ENCODE assay signal across 24 cellular contexts in genomic region chr2:195338856-195339255, GRCh38.
"Had no signal": no experiment of that assay in that cellular context is flagged by ENCODE, and none has a peak within 500 bp of the region (broad histone marks: within the 10 kb centered on the region; RNA-seq: fewer than 3 reads in every experiment).

No MANE protein-coding gene starts in this region.

- H3K36me3 ChIP-seq: adrenal gland, Peyer's patch had no signal

- DNase-seq: activated CD4-positive, CD25-positive, alpha-beta regulatory T cell; activated CD8-positive, alpha-beta memory T cell treated with anti-CD3 and anti-CD28 coated beads, Interleukin-2, amount 50 U/mL, for 4 hours; activated CD8-positive, alpha-beta T cell treated with anti-CD3 and anti-CD28 coated beads for 36 hours; activated naive CD4-positive, alpha-beta T cell treated with anti-CD3 and anti-CD28 coated beads, Interleukin-2, amount 50 U/mL, for 16 hours; activated naive CD8-positive, alpha-beta T cell treated with anti-CD3 and anti-CD28 coated beads, Interleukin-2, amount 10 ng/mL, durations not matched to agents 7 days and 5 days; activated T-cell treated with anti-CD3 and anti-CD28 coated beads, Interleukin-2, amount 50 U/mL, for 72 hours; adrenal gland; anterior cingulate cortex; cerebellar nuclear complex; Karpas-422; NCI-H1105; NCI-H1436; NCI-H1694 treated with DMSO at 0.1 percent for 48 hours; NCI-H2029 treated with DMSO at 0.1 percent for 48 hours; NCI-H345; NCI-H510A; NCI-H526 treated with DMSO at 0.1 percent for 48 hours; NK-92 treated with Interleukin-12 subunit alpha and Interleukin-12 subunit beta, amount 100 ng/mL, for 24 hours; Peyer's patch; Right ventricle myocardium superior had no signal

- H3K4me3 ChIP-seq: adrenal gland, K562, Peyer's patch had no signal

- ATAC-seq: activated CD8-positive, alpha-beta T cell treated with anti-CD3 and anti-CD28 coated beads for 36 hours; activated T-cell treated with anti-CD3 and anti-CD28 coated beads, Interleukin-2, amount 50 U/mL, for 72 hours; K562 had no signal

- H3K27me3 ChIP-seq: adrenal gland, Peyer's patch had no signal

- H3K4me1 ChIP-seq: Peyer's patch had no signal

- FAIRE-seq: colon, K562, TTC549 had no signal

- H3K9me3 ChIP-seq: adrenal gland, Peyer's patch had no signal

- H3K27ac ChIP-seq: adrenal gland, Peyer's patch, RWPE1 had no signal
